1 cellular context compared by ENCODE assay signal in the genomic region with DNA sequence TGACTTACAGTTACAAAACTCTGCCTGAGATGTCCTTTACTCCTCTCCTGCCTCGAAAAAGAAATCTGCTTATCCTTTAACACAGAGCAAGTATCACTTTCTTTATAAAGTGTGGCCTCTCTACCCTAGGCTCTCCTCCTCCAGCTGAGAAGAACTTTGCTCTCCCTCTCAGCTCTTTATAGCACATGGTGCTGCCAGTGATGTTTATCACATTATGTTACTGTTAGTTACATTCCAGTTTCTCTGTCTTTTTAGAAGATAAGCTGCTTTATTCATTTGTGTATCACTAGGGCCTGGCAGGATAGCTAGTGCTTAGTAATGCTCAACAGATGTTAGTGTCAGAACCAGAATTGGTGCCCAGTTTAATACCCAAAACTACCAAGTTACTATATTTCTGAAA.
TF ChIP-seq lines count a peak whose summit lies in the region.

No MANE protein-coding gene starts in this region.

TF ChIP-seq in SK-N-SH treated with all-trans-retinoic acid at 6 μM for 48 hours, 23 proteins besides CTCF, POLR2A, EP300 and RAD21 (continued from another document):
- TF ChIP-seq ZFP3 (CRISPR knock-in tag; IDR thresholded peaks at IDR 0.05) (0 out of 2 replicates have a peak, but pooled peaks have one; percentile 26), PPARA (CRISPR knock-in tag; IDR thresholded peaks at IDR 0.05; ENCODE audit: borderline replicate concordance) (no peak)
